30 cellular contexts compared by ENCODE assay signal in genomic region chr6:41691426-41692079, GRCh38. TPM values are rescaled to one million over a fixed set of nuclear protein-coding genes. Genes with fewer than 3 reads are reported as not detected.
DNase-seq lines count a peak whose midpoint lies in the region; ATAC-seq and TF ChIP-seq lines count a peak whose summit lies in the region.
"Had no signal": no experiment of that assay in that cellular context is flagged by ENCODE, and none has a peak within 500 bp of the region (broad histone marks: within the 10 kb centered on the region; RNA-seq: fewer than 3 reads in every experiment).

No MANE protein-coding gene starts in this region.

- no peak overlapping the region for H3K4me3 ChIP-seq in CD4-positive, alpha-beta memory T cell (ENCODE audit: low read length in 2 of 2)
- H3K4me3 ChIP-seq in WERI-Rb-1 (ENCODE audit: low read depth, low read length), result no peak overlapping the region
- H3K4me3 ChIP-seq: adrenal gland, skin epidermis had no signal

- no peaks in the 10 kb centered on the region for H3K9me3 ChIP-seq in CD4-positive, alpha-beta memory T cell (ENCODE audit: control insufficient read depth in 1 of 2, low read length in 2 of 2)
- H3K9me3 ChIP-seq in T-helper 17 cell (ENCODE audit: control insufficient read depth, low read length, poor library complexity, severe bottlenecking), result no peaks in the 10 kb centered on the region
- no peaks in the 10 kb centered on the region for H3K9me3 ChIP-seq in WERI-Rb-1 (ENCODE audit: severe bottlenecking)
- H3K9me3 ChIP-seq: adrenal gland had no signal

- H3K36me3 ChIP-seq in CD4-positive, alpha-beta memory T cell (ENCODE audit: insufficient read depth, low read length), result no peaks in the 10 kb centered on the region
- H3K36me3 ChIP-seq in WERI-Rb-1, result no peaks in the 10 kb centered on the region

- H3K27ac Mint-ChIP-seq in CD4-positive, alpha-beta memory T cell, result peak overlapping the region in 4 of 7 donors; percentile 13 to 44 (median 34)
- no peak overlapping the region for H3K27ac Mint-ChIP-seq in T-helper 17 cell
- H3K27ac Mint-ChIP-seq in activated T-cell treated with anti-CD3 and anti-CD28 coated beads, Interleukin-2, amount 50 U/mL, for 72 hours, result no peak overlapping the region
- H3K27ac Mint-ChIP-seq: activated CD4-positive, alpha-beta memory T cell treated with anti-CD3 and anti-CD28 coated beads, Interleukin-2, amount 10 ng/mL, durations not matched to agents 7 days and 5 days; T-helper 2 cell treated with Interferon-gamma antibody and Interleukin-4, amounts not matched to agents 5 μg/mL and 100 μg/mL, for 36 hours had no signal

- POLR2A ChIA-PET in CD4-positive, alpha-beta memory T cell (lab: Charles Lee; ENCODE audit: partially characterized antibody), result no interaction called here

- H3K4me1 ChIP-seq in CD4-positive, alpha-beta memory T cell (ENCODE audit: insufficient read depth, low read length), result no peaks in the 10 kb centered on the region

- CTCF ChIA-PET in CD4-positive, alpha-beta memory T cell (lab: Charles Lee; ENCODE audit: partially characterized antibody), result interaction anchor here (1.2 to 4.6 kb wide), 3 partner anchors 7 to 88 kb away, joined by 4 to 23 read pairs (median 4); no protein-coding TSS in a partner anchor

- no peaks in the 10 kb centered on the region for H3K27me3 ChIP-seq in CD4-positive, alpha-beta memory T cell (ENCODE audit: insufficient read depth, low read length)
- H3K27me3 ChIP-seq in WERI-Rb-1 (ENCODE audit: insufficient read depth, low read depth, severe bottlenecking), result no peaks in the 10 kb centered on the region
- H3K27me3 ChIP-seq: adrenal gland had no signal

- H3K27me3 Mint-ChIP-seq in CD4-positive, alpha-beta memory T cell, result no peaks in the 10 kb centered on the region
- no peaks in the 10 kb centered on the region for H3K27me3 Mint-ChIP-seq in T-helper 17 cell
- no peaks in the 10 kb centered on the region for H3K27me3 Mint-ChIP-seq in activated T-cell treated with anti-CD3 and anti-CD28 coated beads, Interleukin-2, amount 50 U/mL, for 72 hours (ENCODE audit: low read depth)
- H3K27me3 Mint-ChIP-seq: activated CD4-positive, alpha-beta memory T cell treated with anti-CD3 and anti-CD28 coated beads, Interleukin-2, amount 10 ng/mL, durations not matched to agents 7 days and 5 days had no signal

- H3K4me1 Mint-ChIP-seq in CD4-positive, alpha-beta memory T cell, result peaks cover 0 to 4% (median under 1%) of the 10 kb centered on the region in 4 donors
- H3K4me1 Mint-ChIP-seq in T-helper 17 cell, result peaks cover 4% of the 10 kb centered on the region
- H3K4me1 Mint-ChIP-seq in activated T-cell treated with anti-CD3 and anti-CD28 coated beads, Interleukin-2, amount 50 U/mL, for 72 hours (ENCODE audit: low read depth), result no peaks in the 10 kb centered on the region

- no peak for ATAC-seq in T-helper 17 cell
- ATAC-seq in activated T-cell treated with anti-CD3 and anti-CD28 coated beads, Interleukin-2, amount 50 U/mL, for 72 hours (replicated peaks in 1 of 2), result no peak
- ATAC-seq: left cardiac atrium, SK-N-SH treated with all-trans-retinoic acid at 6 μM for 48 hours had no signal

- intact Hi-C loops in CD4-positive, alpha-beta memory T cell (cut with micrococcal nuclease), result no loop called here

- H3K4me3 Mint-ChIP-seq in CD4-positive, alpha-beta memory T cell, result no peak overlapping the region
- H3K4me3 Mint-ChIP-seq in T-helper 17 cell, result peak overlapping the region; percentile 74
- no peak overlapping the region for H3K4me3 Mint-ChIP-seq in activated T-cell treated with anti-CD3 and anti-CD28 coated beads, Interleukin-2, amount 50 U/mL, for 72 hours
- H3K4me3 Mint-ChIP-seq: activated CD4-positive, alpha-beta memory T cell treated with anti-CD3 and anti-CD28 coated beads, Interleukin-2, amount 10 ng/mL, durations not matched to agents 7 days and 5 days; H9; T-helper 2 cell treated with Interferon-gamma antibody and Interleukin-4, amounts not matched to agents 5 μg/mL and 100 μg/mL, for 36 hours had no signal

- no peak for TF ChIP-seq CTCF in WERI-Rb-1 (IDR thresholded peaks at IDR 0.05; ENCODE audit: low read depth, low read length)

- H3K27ac ChIP-seq in CD4-positive, alpha-beta memory T cell (ENCODE audit: low read depth, low read length), result no peak overlapping the region
- H3K27ac ChIP-seq in WERI-Rb-1, result no peak overlapping the region
- H3K27ac ChIP-seq: adrenal gland, skin epidermis had no signal

- H3K9me3 Mint-ChIP-seq in CD4-positive, alpha-beta memory T cell, result no peaks in the 10 kb centered on the region
- H3K9me3 Mint-ChIP-seq in activated T-cell treated with anti-CD3 and anti-CD28 coated beads, Interleukin-2, amount 50 U/mL, for 72 hours, result no peaks in the 10 kb centered on the region
- H3K9me3 Mint-ChIP-seq: activated CD4-positive, alpha-beta memory T cell treated with anti-CD3 and anti-CD28 coated beads, Interleukin-2, amount 10 ng/mL, durations not matched to agents 7 days and 5 days; H9; T-helper 2 cell treated with Interferon-gamma antibody and Interleukin-4, amounts not matched to agents 5 μg/mL and 100 μg/mL, for 36 hours had no signal

- H3K36me3 Mint-ChIP-seq in CD4-positive, alpha-beta memory T cell, result peaks cover 12 to 29% of the 10 kb centered on the region in 2 donors
- peaks cover 2% of the 10 kb centered on the region for H3K36me3 Mint-ChIP-seq in T-helper 17 cell (ENCODE audit: low read depth)
- H3K36me3 Mint-ChIP-seq in activated T-cell treated with anti-CD3 and anti-CD28 coated beads, Interleukin-2, amount 50 U/mL, for 72 hours (ENCODE audit: insufficient read depth in 2 of 2), result no peaks in the 10 kb centered on the region

- no peak for DNase-seq in CD4-positive, alpha-beta memory T cell
- no peak for DNase-seq in T-helper 17 cell
- DNase-seq in globus pallidus (ENCODE audit: low spot score), result peak; percentile 18
- DNase-seq in pons (ENCODE audit: low spot score), result peak; percentile 26
- DNase-seq in WERI-Rb-1, result no peak
- no peak for DNase-seq in activated T-cell treated with anti-CD3 and anti-CD28 coated beads, Interleukin-2, amount 50 U/mL, for 72 hours
- DNase-seq in nucleus accumbens (lab: John Stamatoyannopoulos, UW), result no peak
- DNase-seq in NCI-H128 (lab: John Stamatoyannopoulos, UW; ENCODE audit: unreplicated experiment), result no peak
- DNase-seq: activated CD4-positive, alpha-beta memory T cell treated with anti-CD3 and anti-CD28 coated beads, Interleukin-2, amount 10 ng/mL, durations not matched to agents 7 days and 5 days; activated gamma-delta T cell; H9; left cardiac atrium; mesenchymal stem cell; NCI-H1048; NCI-H187; NCI-H2171 treated with DMSO at 0.1 percent for 48 hours; NCI-H526; stimulated activated CD4-positive, alpha-beta T cell treated with anti-CD3 and anti-CD28 coated beads, Interleukin-1b, Interleukin-23, amount 100 ng/mL, for 48 hours had no signal

RNA-seq across cellular contexts. Expression of gene TFEB, which starts 43.9 kb away (rescaled TPM):
- total RNA-seq in CD4-positive, alpha-beta memory T cell, result 10 to 100 TPM; 12.2 to 15.7 TPM
- 10 to 100 TPM in 1 of 2 donors, 1 to 10 TPM in 1; 8.2 to 17.6 TPM for polyA plus RNA-seq in CD4-positive, alpha-beta memory T cell
- 10 to 100 TPM; 17.6 to 18.9 TPM for total RNA-seq in T-helper 17 cell
- 10 to 100 TPM; 15.3 to 17.5 TPM for total RNA-seq in activated T-cell treated with anti-CD3 and anti-CD28 coated beads, Interleukin-2, amount 50 U/mL, for 72 hours

RNA-seq across cellular contexts. Expression of gene MDFI, which starts 53.3 kb away (rescaled TPM):
- not detected for total RNA-seq in CD4-positive, alpha-beta memory T cell
- polyA plus RNA-seq in CD4-positive, alpha-beta memory T cell, result not detected
- total RNA-seq in T-helper 17 cell, result not detected
- total RNA-seq in activated T-cell treated with anti-CD3 and anti-CD28 coated beads, Interleukin-2, amount 50 U/mL, for 72 hours, result not detected
- total RNA-seq: activated CD4-positive, alpha-beta memory T cell treated with anti-CD3 and anti-CD28 coated beads, Interleukin-2, amount 10 ng/mL, durations not matched to agents 7 days and 5 days; myocyte had no signal
- polyA plus RNA-seq: BJ had no signal

RNA-seq across cellular contexts. Expression of gene PGC, which starts 55.6 kb away (rescaled TPM):
- total RNA-seq in CD4-positive, alpha-beta memory T cell, result not detected
- polyA plus RNA-seq in CD4-positive, alpha-beta memory T cell, result not detected
- not detected for total RNA-seq in T-helper 17 cell
- total RNA-seq in activated T-cell treated with anti-CD3 and anti-CD28 coated beads, Interleukin-2, amount 50 U/mL, for 72 hours, result not detected
- total RNA-seq: activated CD4-positive, alpha-beta memory T cell treated with anti-CD3 and anti-CD28 coated beads, Interleukin-2, amount 10 ng/mL, durations not matched to agents 7 days and 5 days; bronchial epithelial cell; Daoy; endothelial cell of umbilical vein; H9; left cardiac atrium; LHCN-M2; myocyte; RPMI7951; urinary bladder had no signal
- polyA plus RNA-seq: BJ, endothelial cell of umbilical vein, urinary bladder had no signal

Comparison
In these comparisons a context has a peak if more than half of its experiments do, and no peak if none do; other contexts are left out.
1. DNase-seq: peak in globus pallidus (single experiment) and pons (single experiment); none in CD4-positive, alpha-beta memory T cell (0 of 5), T-helper 17 cell (0 of 3), WERI-Rb-1 (single experiment), activated T-cell treated with anti-CD3 and anti-CD28 coated beads, Interleukin-2, amount 50 U/mL, for 72 hours (0 of 2), nucleus accumbens (0 of 56) and NCI-H128 (single experiment).
2. H3K27ac Mint-ChIP-seq: peak in CD4-positive, alpha-beta memory T cell (4 of 7); none in T-helper 17 cell (single experiment) and activated T-cell treated with anti-CD3 and anti-CD28 coated beads, Interleukin-2, amount 50 U/mL, for 72 hours (single experiment).